11 cellular contexts compared by ENCODE assay signal in the genomic region with DNA sequence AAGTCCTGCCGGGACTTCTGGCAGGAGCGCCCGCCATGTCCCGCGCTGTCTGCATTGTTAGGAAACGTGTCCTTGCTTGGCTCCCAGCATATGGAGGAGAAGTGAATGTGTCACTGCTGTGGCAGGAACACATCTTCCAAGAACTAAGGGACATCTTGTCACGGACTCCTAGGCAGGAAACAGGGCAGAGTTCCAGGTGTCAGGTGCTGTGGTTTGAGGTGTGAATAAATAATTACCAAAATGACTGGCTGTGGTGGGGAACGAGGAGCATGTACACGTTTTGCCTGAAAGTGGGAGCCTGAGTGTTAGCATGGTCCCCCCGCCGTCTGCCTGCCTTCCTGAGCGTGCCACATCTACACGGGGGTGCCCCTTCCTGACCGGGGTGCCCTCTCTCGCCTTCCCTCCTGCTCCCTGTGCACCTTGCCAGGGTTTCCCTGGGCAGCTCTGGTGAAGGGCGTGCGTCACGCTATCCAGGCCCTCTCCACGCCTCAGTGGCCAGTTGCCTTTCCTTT.
DNase-seq lines count a peak whose midpoint lies in the region; ATAC-seq and TF ChIP-seq lines count a peak whose summit lies in the region.
"Had no signal": no experiment of that assay in that cellular context is flagged by ENCODE, and none has a peak within 500 bp of the region (broad histone marks: within the 10 kb centered on the region; RNA-seq: fewer than 3 reads in every experiment).

No MANE protein-coding gene starts in this region.

- H3K36me3 ChIP-seq in DND-41 (ENCODE audit: insufficient read depth, low read length) (peaks cover 66% of the 10 kb centered on the region), KOPT-K1 (ENCODE audit: insufficient read depth, low read length) (peaks cover 51% of the 10 kb centered on the region), SJCRH30 (no peaks in the 10 kb centered on the region)

- H3K4me3 Mint-ChIP-seq in immature natural killer cell = no peak overlapping the region

- peaks cover 100% of the 10 kb centered on the region for H3K79me2 ChIP-seq in DND-41 (ENCODE audit: insufficient read depth, low read length)

- H3K27me3 ChIP-seq in DND-41 (ENCODE audit: insufficient read depth, low read length, poor library complexity) (no peaks in the 10 kb centered on the region), SJCRH30 (no peaks in the 10 kb centered on the region)

- peaks cover 3 to 7% (median 3%) of the 10 kb centered on the region in 3 donors for H3K27me3 Mint-ChIP-seq in immature natural killer cell (ENCODE audit: low read depth in 3 of 3)

- H2AFZ ChIP-seq in DND-41 (ENCODE audit: low read depth, low read length) = no peak overlapping the region

- no peaks in the 10 kb centered on the region for H3K9me3 ChIP-seq in DND-41 (ENCODE audit: insufficient read depth, low read length, severe bottlenecking)
- no peaks in the 10 kb centered on the region for H3K9me3 ChIP-seq in KOPT-K1 (ENCODE audit: insufficient read depth, low read length, poor library complexity, severe bottlenecking)
- no peaks in the 10 kb centered on the region for H3K9me3 ChIP-seq in SJCRH30 (replicated peaks)

- H3K27ac ChIP-seq in DND-41 (ENCODE audit: low read length) = peak overlapping the region; percentile 81
- peak overlapping the region; percentile 98 for H3K27ac ChIP-seq in KOPT-K1 (ENCODE audit: low read depth, low read length, poor library complexity, severe bottlenecking)
- no peak overlapping the region for H3K27ac ChIP-seq in SJCRH30
- H3K27ac ChIP-seq: epithelial cell of prostate, KMS-11, VCaP had no signal

- H3K27ac Mint-ChIP-seq in immature natural killer cell = peak overlapping the region in 3 of 6 donors; percentile 12 to 46 (median 38)

- H3K4me3 ChIP-seq in DND-41 (ENCODE audit: low read depth in 1 of 2, low read length in 2 of 2) (peak overlapping the region in 1 of 2 experiments; percentile 14; a peak in 1 of 4 replicates), SJCRH30 (no peak overlapping the region)

- H3K4me2 ChIP-seq in DND-41 (ENCODE audit: insufficient read depth, low read length) = peak overlapping the region; percentile 49
- H3K4me2 ChIP-seq: KMS-11 had no signal

- peaks cover 0 to under 1% (median under 1%) of the 10 kb centered on the region in 3 donors for H3K36me3 Mint-ChIP-seq in immature natural killer cell

- H3K4me1 ChIP-seq in DND-41 (ENCODE audit: insufficient read depth, low read length) (peaks cover 100% of the 10 kb centered on the region), SJCRH30 (no peaks in the 10 kb centered on the region)

- ATAC-seq in DND-41 (ENCODE audit: insufficient read depth, low read depth) = peak; percentile 67

- peak overlapping the region; percentile 22; the same call in 1 of the 2 replicates for H3K9ac ChIP-seq in DND-41 (ENCODE audit: low read depth, low read length)
- H3K9ac ChIP-seq: KMS-11 had no signal

- DNase-seq in DND-41 (peak; percentile 77), GM20000 (ENCODE audit: low spot score) (peak; percentile 38), glomerular visceral epithelial cell (ENCODE audit: extremely low spot score) (peak; percentile 24), SIG-M5 treated with dmso at 0.1 percent for 504 hours (lab: John Stamatoyannopoulos, UW; ENCODE audit: unreplicated experiment) (no peak), DMS79 treated with DMSO at 0.1 percent for 48 hours (lab: John Stamatoyannopoulos, UW) (no peak), immature natural killer cell (no peak), SJCRH30 (no peak)

- peaks cover 74% of the 10 kb centered on the region for H4K20me1 ChIP-seq in DND-41 (ENCODE audit: insufficient read depth, low read length)

- H3K4me1 Mint-ChIP-seq in immature natural killer cell = peaks cover 11 to 21% of the 10 kb centered on the region in 2 donors

- H3K9me3 Mint-ChIP-seq in immature natural killer cell = no peaks in the 10 kb centered on the region

- no peak for TF ChIP-seq CTCF in DND-41 (IDR thresholded peaks at IDR 0.05; ENCODE audit: borderline replicate concordance, extremely low read depth, low read length, poor library complexity, severe bottlenecking)
- no peak for TF ChIP-seq CTCF in GM20000 (IDR thresholded peaks at IDR 0.05; ENCODE audit: extremely low read depth, missing control alignments)

Comparison
In these comparisons a context has a peak if more than half of its experiments do, and no peak if none do; other contexts are left out.
1. DNase-seq: peak in DND-41 (single experiment), GM20000 (single experiment) and glomerular visceral epithelial cell (single experiment); none in SIG-M5 treated with dmso at 0.1 percent for 504 hours (single experiment), DMS79 treated with DMSO at 0.1 percent for 48 hours (single experiment), immature natural killer cell (0 of 3) and SJCRH30 (0 of 2).